1 cellular context compared by ENCODE assay signal in the genomic region with DNA sequence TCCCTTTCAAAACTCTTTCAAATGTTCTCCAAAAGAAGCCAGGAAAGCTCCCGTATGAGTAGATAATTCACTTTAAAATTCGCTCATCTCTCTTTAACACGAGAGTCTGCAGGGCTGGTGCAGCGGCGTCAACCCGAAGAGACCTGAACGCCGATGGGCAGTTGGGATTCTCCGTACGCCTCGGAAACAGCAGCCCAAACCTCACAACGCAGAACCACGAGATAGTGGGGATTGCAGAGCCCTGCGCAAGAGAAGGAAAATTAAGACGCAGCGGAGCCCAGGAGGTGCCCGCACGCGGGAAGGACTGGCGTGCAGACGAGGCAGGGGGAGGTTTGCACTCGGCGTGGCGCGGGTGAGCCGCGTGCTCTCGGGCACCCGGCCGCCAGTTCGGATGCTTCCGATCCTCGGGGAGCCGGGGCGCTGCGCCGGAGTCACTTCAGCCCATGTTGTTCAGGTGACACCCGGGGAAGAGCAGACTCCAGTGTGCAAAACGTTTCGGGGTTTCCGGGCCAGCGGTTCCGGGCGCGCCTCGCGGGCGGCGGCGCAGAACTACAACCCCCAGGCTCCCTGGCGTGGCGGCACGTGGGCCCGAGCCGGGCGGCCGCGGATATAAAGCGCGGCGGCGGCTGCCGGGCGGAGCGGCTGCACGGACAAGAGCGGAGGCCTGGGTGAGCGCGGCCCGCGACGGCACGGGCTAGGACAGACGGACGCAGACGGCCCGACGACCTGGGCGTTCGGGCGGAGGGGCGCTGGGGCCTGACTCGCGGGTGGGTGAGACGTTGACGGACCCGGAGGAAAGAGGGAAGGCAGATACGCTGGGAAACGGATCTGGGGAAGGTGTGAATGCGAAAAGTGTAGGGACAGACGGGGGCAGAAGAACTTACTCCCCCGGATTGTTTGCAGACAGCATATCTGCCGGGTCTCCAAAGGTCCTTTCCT.
TF ChIP-seq lines count a peak whose summit lies in the region.

A gene with protein sequence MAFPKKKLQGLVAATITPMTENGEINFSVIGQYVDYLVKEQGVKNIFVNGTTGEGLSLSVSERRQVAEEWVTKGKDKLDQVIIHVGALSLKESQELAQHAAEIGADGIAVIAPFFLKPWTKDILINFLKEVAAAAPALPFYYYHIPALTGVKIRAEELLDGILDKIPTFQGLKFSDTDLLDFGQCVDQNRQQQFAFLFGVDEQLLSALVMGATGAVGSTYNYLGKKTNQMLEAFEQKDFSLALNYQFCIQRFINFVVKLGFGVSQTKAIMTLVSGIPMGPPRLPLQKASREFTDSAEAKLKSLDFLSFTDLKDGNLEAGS (plus strand): TSS at position 636 of the 939 bp plus-strand sequence. CDS start 4,599 bp downstream, outside the sequence.

TF ChIP-seq in HepG2, 621 proteins besides CTCF, POLR2A, EP300 and RAD21 (continued from another document and continues in another):
- TF ChIP-seq, protein P1, sequence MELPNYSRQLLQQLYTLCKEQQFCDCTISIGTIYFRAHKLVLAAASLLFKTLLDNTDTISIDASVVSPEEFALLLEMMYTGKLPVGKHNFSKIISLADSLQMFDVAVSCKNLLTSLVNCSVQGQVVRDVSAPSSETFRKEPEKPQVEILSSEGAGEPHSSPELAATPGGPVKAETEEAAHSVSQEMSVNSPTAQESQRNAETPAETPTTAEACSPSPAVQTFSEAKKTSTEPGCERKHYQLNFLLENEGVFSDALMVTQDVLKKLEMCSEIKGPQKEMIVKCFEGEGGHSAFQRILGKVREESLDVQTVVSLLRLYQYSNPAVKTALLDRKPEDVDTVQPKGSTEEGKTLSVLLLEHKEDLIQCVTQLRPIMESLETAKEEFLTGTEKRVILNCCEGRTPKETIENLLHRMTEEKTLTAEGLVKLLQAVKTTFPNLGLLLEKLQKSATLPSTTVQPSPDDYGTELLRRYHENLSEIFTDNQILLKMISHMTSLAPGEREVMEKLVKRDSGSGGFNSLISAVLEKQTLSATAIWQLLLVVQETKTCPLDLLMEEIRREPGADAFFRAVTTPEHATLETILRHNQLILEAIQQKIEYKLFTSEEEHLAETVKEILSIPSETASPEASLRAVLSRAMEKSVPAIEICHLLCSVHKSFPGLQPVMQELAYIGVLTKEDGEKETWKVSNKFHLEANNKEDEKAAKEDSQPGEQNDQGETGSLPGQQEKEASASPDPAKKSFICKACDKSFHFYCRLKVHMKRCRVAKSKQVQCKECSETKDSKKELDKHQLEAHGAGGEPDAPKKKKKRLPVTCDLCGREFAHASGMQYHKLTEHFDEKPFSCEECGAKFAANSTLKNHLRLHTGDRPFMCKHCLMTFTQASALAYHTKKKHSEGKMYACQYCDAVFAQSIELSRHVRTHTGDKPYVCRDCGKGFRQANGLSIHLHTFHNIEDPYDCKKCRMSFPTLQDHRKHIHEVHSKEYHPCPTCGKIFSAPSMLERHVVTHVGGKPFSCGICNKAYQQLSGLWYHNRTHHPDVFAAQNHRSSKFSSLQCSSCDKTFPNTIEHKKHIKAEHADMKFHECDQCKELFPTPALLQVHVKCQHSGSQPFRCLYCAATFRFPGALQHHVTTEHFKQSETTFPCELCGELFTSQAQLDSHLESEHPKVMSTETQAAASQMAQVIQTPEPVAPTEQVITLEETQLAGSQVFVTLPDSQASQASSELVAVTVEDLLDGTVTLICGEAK (IDR thresholded peaks at IDR 0.05), result no peak
- TF ChIP-seq, protein P1 (CRISPR knock-in tag; IDR thresholded peaks at IDR 0.05), result peak; percentile 59; the same call in 1 of the 2 replicates
- TF ChIP-seq ELF3 (CRISPR knock-in tag; IDR thresholded peaks at IDR 0.05), result no peak; the same call in 1 of the 2 replicates
- TF ChIP-seq GTF3A (CRISPR knock-in tag; conservative IDR thresholded peaks at IDR 0.05), result no peak
- TF ChIP-seq, protein P2, sequence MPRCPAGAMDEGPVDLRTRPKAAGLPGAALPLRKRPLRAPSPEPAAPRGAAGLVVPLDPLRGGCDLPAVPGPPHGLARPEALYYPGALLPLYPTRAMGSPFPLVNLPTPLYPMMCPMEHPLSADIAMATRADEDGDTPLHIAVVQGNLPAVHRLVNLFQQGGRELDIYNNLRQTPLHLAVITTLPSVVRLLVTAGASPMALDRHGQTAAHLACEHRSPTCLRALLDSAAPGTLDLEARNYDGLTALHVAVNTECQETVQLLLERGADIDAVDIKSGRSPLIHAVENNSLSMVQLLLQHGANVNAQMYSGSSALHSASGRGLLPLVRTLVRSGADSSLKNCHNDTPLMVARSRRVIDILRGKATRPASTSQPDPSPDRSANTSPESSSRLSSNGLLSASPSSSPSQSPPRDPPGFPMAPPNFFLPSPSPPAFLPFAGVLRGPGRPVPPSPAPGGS (CRISPR knock-in tag; IDR thresholded peaks at IDR 0.05), result peak; percentile 67; the same call in 1 of the 2 replicates
- no peak for TF ChIP-seq ZFP41 (CRISPR knock-in tag; IDR thresholded peaks at IDR 0.05; ENCODE audit: borderline replicate concordance)
- TF ChIP-seq MLLT10 (CRISPR knock-in tag; IDR thresholded peaks at IDR 0.05), result no peak
- TF ChIP-seq, protein P3, sequence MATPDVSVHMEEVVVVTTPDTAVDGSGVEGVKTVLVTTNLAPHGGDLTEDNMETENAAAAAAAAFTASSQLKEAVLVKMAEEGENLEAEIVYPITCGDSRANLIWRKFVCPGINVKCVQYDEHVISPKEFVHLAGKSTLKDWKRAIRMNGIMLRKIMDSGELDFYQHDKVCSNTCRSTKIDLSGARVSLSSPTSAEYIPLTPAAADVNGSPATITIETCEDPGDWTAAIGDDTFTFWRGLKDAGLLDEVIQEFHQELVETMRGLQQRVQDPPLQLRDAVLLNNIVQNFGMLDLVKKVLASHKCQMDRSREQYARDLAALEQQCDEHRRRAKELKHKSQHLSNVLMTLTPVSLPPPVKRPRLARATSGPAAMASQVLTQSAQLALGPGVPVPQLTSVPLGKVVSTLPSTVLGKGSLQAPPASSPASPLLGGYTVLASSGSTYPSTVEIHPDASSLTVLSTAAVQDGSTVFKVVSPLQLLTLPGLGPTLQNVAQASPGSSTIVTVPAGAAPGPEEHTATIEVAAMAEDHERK (CRISPR knock-in tag; IDR thresholded peaks at IDR 0.05; ENCODE audit: low read depth), result no peak
- no peak for TF ChIP-seq SMAD9 (CRISPR knock-in tag; IDR thresholded peaks at IDR 0.05)
- TF ChIP-seq, protein P4, sequence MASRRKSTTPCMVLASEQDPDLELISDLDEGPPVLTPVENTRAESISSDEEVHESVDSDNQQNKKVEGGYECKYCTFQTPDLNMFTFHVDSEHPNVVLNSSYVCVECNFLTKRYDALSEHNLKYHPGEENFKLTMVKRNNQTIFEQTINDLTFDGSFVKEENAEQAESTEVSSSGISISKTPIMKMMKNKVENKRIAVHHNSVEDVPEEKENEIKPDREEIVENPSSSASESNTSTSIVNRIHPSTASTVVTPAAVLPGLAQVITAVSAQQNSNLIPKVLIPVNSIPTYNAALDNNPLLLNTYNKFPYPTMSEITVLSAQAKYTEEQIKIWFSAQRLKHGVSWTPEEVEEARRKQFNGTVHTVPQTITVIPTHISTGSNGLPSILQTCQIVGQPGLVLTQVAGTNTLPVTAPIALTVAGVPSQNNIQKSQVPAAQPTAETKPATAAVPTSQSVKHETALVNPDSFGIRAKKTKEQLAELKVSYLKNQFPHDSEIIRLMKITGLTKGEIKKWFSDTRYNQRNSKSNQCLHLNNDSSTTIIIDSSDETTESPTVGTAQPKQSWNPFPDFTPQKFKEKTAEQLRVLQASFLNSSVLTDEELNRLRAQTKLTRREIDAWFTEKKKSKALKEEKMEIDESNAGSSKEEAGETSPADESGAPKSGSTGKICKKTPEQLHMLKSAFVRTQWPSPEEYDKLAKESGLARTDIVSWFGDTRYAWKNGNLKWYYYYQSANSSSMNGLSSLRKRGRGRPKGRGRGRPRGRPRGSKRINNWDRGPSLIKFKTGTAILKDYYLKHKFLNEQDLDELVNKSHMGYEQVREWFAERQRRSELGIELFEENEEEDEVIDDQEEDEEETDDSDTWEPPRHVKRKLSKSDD (CRISPR knock-in tag; IDR thresholded peaks at IDR 0.05; ENCODE audit: low read depth), result no peak
- no peak for TF ChIP-seq LCORL (IDR thresholded peaks at IDR 0.05)
- no peak for TF ChIP-seq LCORL (CRISPR knock-in tag; IDR thresholded peaks at IDR 0.05)
- peak; percentile 55 for TF ChIP-seq ZNF883 (CRISPR knock-in tag; IDR thresholded peaks at IDR 0.05; ENCODE audit: not compliant biosample characterization)
- TF ChIP-seq ZNF205 (CRISPR knock-in tag; IDR thresholded peaks at IDR 0.05), result no peak
- no peak for TF ChIP-seq ZNF317 (CRISPR knock-in tag; IDR thresholded peaks at IDR 0.05)
- peak; percentile 70; the same call in 1 of the 2 replicates for TF ChIP-seq ZNF766 (CRISPR knock-in tag; IDR thresholded peaks at IDR 0.05; ENCODE audit: borderline replicate concordance)
- TF ChIP-seq, protein P5, sequence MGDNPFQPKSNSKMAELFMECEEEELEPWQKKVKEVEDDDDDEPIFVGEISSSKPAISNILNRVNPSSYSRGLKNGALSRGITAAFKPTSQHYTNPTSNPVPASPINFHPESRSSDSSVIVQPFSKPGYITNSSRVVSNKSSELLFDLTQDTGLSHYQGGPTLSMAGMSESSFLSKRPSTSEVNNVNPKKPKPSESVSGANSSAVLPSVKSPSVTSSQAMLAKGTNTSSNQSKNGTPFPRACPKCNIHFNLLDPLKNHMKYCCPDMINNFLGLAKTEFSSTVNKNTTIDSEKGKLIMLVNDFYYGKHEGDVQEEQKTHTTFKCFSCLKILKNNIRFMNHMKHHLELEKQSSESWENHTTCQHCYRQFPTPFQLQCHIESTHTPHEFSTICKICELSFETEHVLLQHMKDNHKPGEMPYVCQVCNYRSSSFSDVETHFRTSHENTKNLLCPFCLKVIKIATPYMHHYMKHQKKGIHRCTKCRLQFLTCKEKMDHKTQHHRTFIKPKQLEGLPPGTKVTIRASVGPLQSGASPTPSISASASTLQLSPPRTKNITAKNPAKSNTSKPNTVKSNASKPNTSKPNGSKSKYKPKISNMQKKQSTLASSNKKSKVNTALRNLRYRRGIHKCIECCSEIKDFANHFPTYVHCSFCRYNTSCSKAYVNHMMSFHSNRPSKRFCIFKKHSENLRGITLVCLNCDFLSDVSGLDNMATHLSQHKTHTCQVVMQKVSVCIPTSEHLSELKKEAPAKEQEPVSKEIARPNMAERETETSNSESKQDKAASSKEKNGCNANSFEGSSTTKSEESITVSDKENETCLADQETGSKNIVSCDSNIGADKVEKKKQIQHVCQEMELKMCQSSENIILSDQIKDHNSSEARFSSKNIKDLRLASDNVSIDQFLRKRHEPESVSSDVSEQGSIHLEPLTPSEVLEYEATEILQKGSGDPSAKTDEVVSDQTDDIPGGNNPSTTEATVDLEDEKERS (CRISPR knock-in tag; IDR thresholded peaks at IDR 0.05), result no peak
- no peak for TF ChIP-seq SP4 (CRISPR knock-in tag; IDR thresholded peaks at IDR 0.05)
- TF ChIP-seq STAT5B (CRISPR knock-in tag; IDR thresholded peaks at IDR 0.05), result no peak
- 0 out of 2 replicates have a peak, but pooled peaks have one; percentile 67 for TF ChIP-seq BORCS8-MEF2B (CRISPR knock-in tag; IDR thresholded peaks at IDR 0.05)
- TF ChIP-seq, protein P6, sequence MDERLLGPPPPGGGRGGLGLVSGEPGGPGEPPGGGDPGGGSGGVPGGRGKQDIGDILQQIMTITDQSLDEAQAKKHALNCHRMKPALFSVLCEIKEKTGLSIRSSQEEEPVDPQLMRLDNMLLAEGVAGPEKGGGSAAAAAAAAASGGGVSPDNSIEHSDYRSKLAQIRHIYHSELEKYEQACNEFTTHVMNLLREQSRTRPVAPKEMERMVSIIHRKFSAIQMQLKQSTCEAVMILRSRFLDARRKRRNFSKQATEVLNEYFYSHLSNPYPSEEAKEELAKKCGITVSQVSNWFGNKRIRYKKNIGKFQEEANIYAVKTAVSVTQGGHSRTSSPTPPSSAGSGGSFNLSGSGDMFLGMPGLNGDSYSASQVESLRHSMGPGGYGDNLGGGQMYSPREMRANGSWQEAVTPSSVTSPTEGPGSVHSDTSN (CRISPR knock-in tag; IDR thresholded peaks at IDR 0.05), result no peak
- TF ChIP-seq, protein P7, sequence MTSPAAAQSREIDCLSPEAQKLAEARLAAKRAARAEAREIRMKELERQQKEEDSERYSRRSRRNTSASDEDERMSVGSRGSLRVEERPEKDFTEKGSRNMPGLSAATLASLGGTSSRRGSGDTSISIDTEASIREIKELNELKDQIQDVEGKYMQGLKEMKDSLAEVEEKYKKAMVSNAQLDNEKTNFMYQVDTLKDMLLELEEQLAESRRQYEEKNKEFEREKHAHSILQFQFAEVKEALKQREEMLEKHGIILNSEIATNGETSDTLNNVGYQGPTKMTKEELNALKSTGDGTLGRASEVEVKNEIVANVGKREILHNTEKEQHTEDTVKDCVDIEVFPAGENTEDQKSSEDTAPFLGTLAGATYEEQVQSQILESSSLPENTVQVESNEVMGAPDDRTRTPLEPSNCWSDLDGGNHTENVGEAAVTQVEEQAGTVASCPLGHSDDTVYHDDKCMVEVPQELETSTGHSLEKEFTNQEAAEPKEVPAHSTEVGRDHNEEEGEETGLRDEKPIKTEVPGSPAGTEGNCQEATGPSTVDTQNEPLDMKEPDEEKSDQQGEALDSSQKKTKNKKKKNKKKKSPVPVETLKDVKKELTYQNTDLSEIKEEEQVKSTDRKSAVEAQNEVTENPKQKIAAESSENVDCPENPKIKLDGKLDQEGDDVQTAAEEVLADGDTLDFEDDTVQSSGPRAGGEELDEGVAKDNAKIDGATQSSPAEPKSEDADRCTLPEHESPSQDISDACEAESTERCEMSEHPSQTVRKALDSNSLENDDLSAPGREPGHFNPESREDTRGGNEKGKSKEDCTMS (CRISPR knock-in tag; conservative IDR thresholded peaks at IDR 0.05), result no peak
- peak; percentile 87; the same call in 1 of the 2 replicates for TF ChIP-seq KDM5B (CRISPR knock-in tag; IDR thresholded peaks at IDR 0.05; ENCODE audit: borderline replicate concordance)
- no peak for TF ChIP-seq ZNF331 (CRISPR knock-in tag; IDR thresholded peaks at IDR 0.05)
- no peak for TF ChIP-seq RARA (CRISPR knock-in tag; IDR thresholded peaks at IDR 0.05)
